In genomic region chr2:219388127-219388844, GRCh38 we compare ENCODE assay signal across 1 cellular context.
A peak's percentile ranks its signal among the peaks of the same experiment; 100 is the strongest.
TF ChIP-seq lines count a peak whose summit lies in the region.

No MANE protein-coding gene starts in this region.

TF ChIP-seq in GM23338, 12 proteins besides CTCF, POLR2A, EP300 and RAD21:
- no peak for TF ChIP-seq EZH2phosphoT487 (IDR thresholded peaks at IDR 0.05; ENCODE audit: unreplicated experiment)
- no peak for TF ChIP-seq ETS1 (IDR thresholded peaks at IDR 0.05)
- TF ChIP-seq STAT1 (IDR thresholded peaks at IDR 0.05; ENCODE audit: unreplicated experiment), result peak; percentile 92
- no peak for TF ChIP-seq ZNF114 (CRISPR knock-in tag; IDR thresholded peaks at IDR 0.05)
- no peak for TF ChIP-seq REST (IDR thresholded peaks at IDR 0.05; ENCODE audit: unreplicated experiment)
- TF ChIP-seq EZH2 (IDR thresholded peaks at IDR 0.05; ENCODE audit: low read depth, unreplicated experiment), result no peak
- TF ChIP-seq NANOG (IDR thresholded peaks at IDR 0.05; ENCODE audit: borderline replicate concordance), result no peak
- no peak for TF ChIP-seq ZNF462 (CRISPR knock-in tag; IDR thresholded peaks at IDR 0.05)
- peak; percentile 70 for TF ChIP-seq CREB1 (CRISPR knock-in tag; IDR thresholded peaks at IDR 0.05; ENCODE audit: low read depth)
- TF ChIP-seq ZNF331 (CRISPR knock-in tag; IDR thresholded peaks at IDR 0.05; ENCODE audit: low read depth), result no peak
- TF ChIP-seq POLR2AphosphoS5 (IDR thresholded peaks at IDR 0.05; ENCODE audit: low read depth), result peak; percentile 48; the same call in 1 of the 2 replicates
- TF ChIP-seq JUNB (IDR thresholded peaks at IDR 0.05; ENCODE audit: unreplicated experiment), result no peak
TF ChIP-seq in GM23338: peak in this region for 3.
